Comparison of ENCODE assay signal across 17 cellular contexts in the genomic region with DNA sequence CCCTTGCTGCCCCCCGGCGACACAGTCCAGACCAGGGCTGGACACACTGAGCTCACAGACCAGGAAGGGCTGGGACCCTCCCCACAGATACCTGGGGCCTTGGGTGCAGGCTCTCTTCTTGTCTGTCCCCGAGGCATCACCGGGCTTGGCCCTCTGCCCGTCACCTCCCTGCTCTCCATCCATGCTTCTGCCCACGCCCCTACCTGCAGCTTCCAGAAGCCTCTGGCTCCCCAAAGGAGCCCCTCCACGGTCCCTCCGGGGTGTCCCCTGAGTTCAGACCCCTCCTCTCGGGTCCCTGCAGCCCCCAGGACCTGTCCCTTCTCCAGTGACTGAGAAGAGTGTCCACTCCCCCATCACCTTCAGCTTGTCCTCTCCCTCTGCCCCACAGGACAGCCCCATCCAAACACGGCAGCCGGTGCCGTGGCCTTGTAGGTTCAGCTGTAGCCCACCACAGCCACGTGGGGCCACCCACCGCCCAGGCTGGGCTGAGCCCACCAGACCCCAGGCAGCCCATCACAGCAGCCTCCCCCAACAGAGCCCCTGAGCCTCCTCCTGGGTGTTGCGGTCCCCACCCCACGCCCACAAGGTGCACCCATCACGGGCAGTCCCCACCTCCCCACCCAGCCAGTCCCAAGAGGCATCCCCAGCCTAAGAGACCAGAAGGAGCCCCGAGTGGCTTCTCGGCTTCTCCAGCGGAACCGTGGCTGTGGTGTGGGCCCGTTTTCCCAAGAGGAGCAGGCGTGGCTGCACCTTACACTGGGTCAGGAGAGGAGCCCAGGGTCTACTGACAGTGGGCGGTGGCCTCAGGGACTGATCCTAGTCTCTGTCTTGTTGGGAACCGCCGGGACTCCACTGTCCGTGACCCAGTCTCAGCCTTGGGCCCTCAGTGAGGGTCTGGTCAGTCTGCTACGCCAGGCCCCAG. TPM values are rescaled to one million over a fixed set of nuclear protein-coding genes. Genes with fewer than 3 reads are reported as not detected.
"Had no signal": no experiment of that assay in that cellular context is flagged by ENCODE, and none has a peak within 500 bp of the region (broad histone marks: within the 10 kb centered on the region; RNA-seq: fewer than 3 reads in every experiment).

No MANE protein-coding gene starts in this region.

- H3K27me3 Mint-ChIP-seq: activated CD4-positive, alpha-beta memory T cell treated with anti-CD3 and anti-CD28 coated beads, Interleukin-2, amount 10 ng/mL, durations not matched to agents 7 days and 5 days; activated naive CD4-positive, alpha-beta T cell treated with anti-CD3 and anti-CD28 coated beads, Interleukin-2, amount 50 U/mL, for 24 hours; activated T-cell treated with anti-CD3 and anti-CD28 coated beads, Interleukin-2, amount 50 U/mL, for 24 hours; natural killer cell treated with Interleukin-12 subunit alpha and Interleukin-12 subunit beta and Interleukin-15 and Interleukin-18, amount 100 ng/mL, for 72 hours; stimulated activated naive CD8-positive, alpha-beta T cell treated with anti-CD3 and anti-CD28 coated beads, Interleukin-15, Interleukin-2, amounts not matched to agents 100 ng/mL and 50 ng/mL, for 24 hours had no signal

- H3K36me3 ChIP-seq: upper lobe of left lung had no signal

- H3K4me1 Mint-ChIP-seq: activated naive CD4-positive, alpha-beta T cell treated with anti-CD3 and anti-CD28 coated beads, Interleukin-2, amount 50 U/mL, for 24 hours; mesothelial cell of epicardium had no signal

- DNase-seq: activated CD4-positive, alpha-beta memory T cell treated with anti-CD3 and anti-CD28 coated beads, Interleukin-2, amount 10 ng/mL, durations not matched to agents 7 days and 5 days; activated CD4-positive, alpha-beta T cell treated with anti-CD3 and anti-CD28 coated beads for 48 hours; activated CD4-positive, CD25-positive, alpha-beta regulatory T cell; activated T-cell treated with anti-CD3 and anti-CD28 coated beads, Interleukin-2, amount 50 U/mL, for 24 hours; effector memory CD8-positive, alpha-beta T cell; left cardiac atrium; stimulated activated CD4-positive, alpha-beta T cell treated with anti-CD3 and anti-CD28 coated beads, Interleukin-2, amount 100 ng/mL, for 24 hours; T1000 had no signal

- H3K9ac ChIP-seq: parathyroid adenoma had no signal

- H2AFZ ChIP-seq: parathyroid adenoma had no signal

- H3K4me1 ChIP-seq: parathyroid adenoma, upper lobe of left lung had no signal

- H3K4me3 ChIP-seq: lung, upper lobe of left lung had no signal

- H3K27ac Mint-ChIP-seq: activated CD4-positive, alpha-beta memory T cell treated with anti-CD3 and anti-CD28 coated beads, Interleukin-2, amount 10 ng/mL, durations not matched to agents 7 days and 5 days; activated naive CD4-positive, alpha-beta T cell treated with anti-CD3 and anti-CD28 coated beads, Interleukin-2, amount 50 U/mL, for 24 hours; activated T-cell treated with anti-CD3 and anti-CD28 coated beads, Interleukin-2, amount 50 U/mL, for 24 hours; activated T-helper 2 cell treated with anti-CD3 and anti-CD28 coated beads, Interferon-gamma antibody, Interleukin-2, Interleukin-4, amounts not matched to agents 10 μg/mL and 5 μg/mL and 100 μg/mL, durations not matched to agents 14 hours and 24 hours and 36 hours; effector memory CD8-positive, alpha-beta T cell; mesothelial cell of epicardium; natural killer cell treated with Interleukin-12 subunit alpha and Interleukin-12 subunit beta and Interleukin-15 and Interleukin-18, amount 100 ng/mL, for 72 hours; stimulated activated naive CD8-positive, alpha-beta T cell treated with anti-CD3 and anti-CD28 coated beads, Interleukin-15, Interleukin-2, amounts not matched to agents 100 ng/mL and 50 ng/mL, for 24 hours had no signal

- H3K9me3 Mint-ChIP-seq: effector memory CD8-positive, alpha-beta T cell had no signal

- H3K4me3 Mint-ChIP-seq: activated CD4-positive, alpha-beta memory T cell treated with anti-CD3 and anti-CD28 coated beads, Interleukin-2, amount 10 ng/mL, durations not matched to agents 7 days and 5 days; activated naive CD4-positive, alpha-beta T cell treated with anti-CD3 and anti-CD28 coated beads, Interleukin-2, amount 50 U/mL, for 24 hours; activated T-cell treated with anti-CD3 and anti-CD28 coated beads, Interleukin-2, amount 50 U/mL, for 24 hours; effector memory CD8-positive, alpha-beta T cell; mesothelial cell of epicardium; natural killer cell treated with Interleukin-12 subunit alpha and Interleukin-12 subunit beta and Interleukin-15 and Interleukin-18, amount 100 ng/mL, for 72 hours; stimulated activated naive CD8-positive, alpha-beta T cell treated with anti-CD3 and anti-CD28 coated beads, Interleukin-15, Interleukin-2, amounts not matched to agents 100 ng/mL and 50 ng/mL, for 24 hours had no signal

- H3K27me3 ChIP-seq: upper lobe of left lung had no signal

- ATAC-seq: effector memory CD8-positive, alpha-beta T cell had no signal

- H3K27ac ChIP-seq: parathyroid adenoma, upper lobe of left lung had no signal

RNA-seq across cellular contexts. Expression of gene RAMP1, which starts 53.1 kb away (rescaled TPM):
- total RNA-seq: dermis microvascular lymphatic vessel endothelial cell had no signal
